17 cellular contexts compared by ENCODE assay signal in genomic region chr2:139218181-139218580, GRCh38.
A peak's percentile ranks its signal among the peaks of the same experiment; 100 is the strongest.
DNase-seq lines count a peak whose midpoint lies in the region; ATAC-seq and TF ChIP-seq lines count a peak whose summit lies in the region.
"Had no signal": no experiment of that assay in that cellular context is flagged by ENCODE, and none has a peak within 500 bp of the region (broad histone marks: within the 10 kb centered on the region; RNA-seq: fewer than 3 reads in every experiment).

No MANE protein-coding gene starts in this region.

- POLR2A ChIA-PET in activated CD4-positive, alpha-beta T cell treated with anti-CD3 and anti-CD28 coated beads for 36 hours (lab: Charles Lee), result no interaction called here

- H3K4me1 Mint-ChIP-seq in activated CD4-positive, alpha-beta T cell treated with anti-CD3 and anti-CD28 coated beads for 36 hours, result no peaks in the 10 kb centered on the region
- H3K4me1 Mint-ChIP-seq: CD4-positive, alpha-beta memory T cell had no signal

- intact Hi-C loops in activated CD4-positive, alpha-beta T cell treated with anti-CD3 and anti-CD28 coated beads for 36 hours (cut with DNase I, micrococcal nuclease), result no loop called here

- CTCF ChIA-PET in activated CD4-positive, alpha-beta T cell treated with anti-CD3 and anti-CD28 coated beads for 36 hours (lab: Charles Lee), result no interaction called here

- peak overlapping the region; percentile 11 for H3K27ac ChIP-seq in angular gyrus (ENCODE audit: low read depth, low read length)
- H3K27ac ChIP-seq: 22Rv1, C4-2B, HL-60 had no signal

- no peak overlapping the region for H3K27ac Mint-ChIP-seq in activated CD4-positive, alpha-beta T cell treated with anti-CD3 and anti-CD28 coated beads for 36 hours
- H3K27ac Mint-ChIP-seq: CD4-positive, alpha-beta memory T cell; HFFc6 had no signal

- peak; percentile 4 for DNase-seq in ACHN
- peak; percentile 3 for DNase-seq in LHCN-M2 (ENCODE audit: low read depth)
- peak; percentile 21 for DNase-seq in inferior parietal cortex (ENCODE audit: extremely low spot score)
- DNase-seq in activated CD4-positive, alpha-beta T cell treated with anti-CD3 and anti-CD28 coated beads for 36 hours, result no peak
- DNase-seq: CD4-positive, alpha-beta memory T cell; DND-41; GDM1; HCEC 1CT; HFFc6; IMR-90 had no signal

- in situ Hi-C loops in ACHN (cut with HindIII; ENCODE audit: low pct_ligation_motif_present, low pct_unique_long_range_greater_than_20kb, low sequenced_read_pairs), result no loop called here

- no peak for TF ChIP-seq POLR2A in GM18505 (IDR thresholded peaks at IDR 0.05; ENCODE audit: borderline replicate concordance, extremely low read depth, insufficient read depth, insufficient read length)

- no peaks in the 10 kb centered on the region for H3K36me3 Mint-ChIP-seq in activated CD4-positive, alpha-beta T cell treated with anti-CD3 and anti-CD28 coated beads for 36 hours (ENCODE audit: low read depth)
- H3K36me3 Mint-ChIP-seq: CD4-positive, alpha-beta memory T cell had no signal

- H3K4me3 Mint-ChIP-seq in activated CD4-positive, alpha-beta T cell treated with anti-CD3 and anti-CD28 coated beads for 36 hours, result no peak overlapping the region
- H3K4me3 Mint-ChIP-seq: CD4-positive, alpha-beta memory T cell; HFFc6 had no signal

- ATAC-seq in GM21717 (IDR thresholded peaks at IDR 0.05; ENCODE audit: unreplicated experiment) (no peak), HG03460 (IDR thresholded peaks at IDR 0.05; ENCODE audit: unreplicated experiment) (no peak), GM18505 (IDR thresholded peaks at IDR 0.05; ENCODE audit: unreplicated experiment) (no peak)
- ATAC-seq in activated CD4-positive, alpha-beta T cell treated with anti-CD3 and anti-CD28 coated beads for 36 hours, result no peak

- peaks cover 23% of the 10 kb centered on the region for H3K9me3 Mint-ChIP-seq in activated CD4-positive, alpha-beta T cell treated with anti-CD3 and anti-CD28 coated beads for 36 hours (ENCODE audit: low read depth)

- no peaks in the 10 kb centered on the region for H3K27me3 Mint-ChIP-seq in activated CD4-positive, alpha-beta T cell treated with anti-CD3 and anti-CD28 coated beads for 36 hours
- H3K27me3 Mint-ChIP-seq: CD4-positive, alpha-beta memory T cell had no signal
